Comparison of ENCODE assay signal across 1 cellular context in genomic region chr19:17488593-17489391, GRCh38.
TF ChIP-seq lines count a peak whose summit lies in the region.

No MANE protein-coding gene starts in this region.

TF ChIP-seq in HepG2, 621 proteins besides CTCF, POLR2A, EP300 and RAD21 (continued from another document and continues in another):
- TF ChIP-seq, protein P1, sequence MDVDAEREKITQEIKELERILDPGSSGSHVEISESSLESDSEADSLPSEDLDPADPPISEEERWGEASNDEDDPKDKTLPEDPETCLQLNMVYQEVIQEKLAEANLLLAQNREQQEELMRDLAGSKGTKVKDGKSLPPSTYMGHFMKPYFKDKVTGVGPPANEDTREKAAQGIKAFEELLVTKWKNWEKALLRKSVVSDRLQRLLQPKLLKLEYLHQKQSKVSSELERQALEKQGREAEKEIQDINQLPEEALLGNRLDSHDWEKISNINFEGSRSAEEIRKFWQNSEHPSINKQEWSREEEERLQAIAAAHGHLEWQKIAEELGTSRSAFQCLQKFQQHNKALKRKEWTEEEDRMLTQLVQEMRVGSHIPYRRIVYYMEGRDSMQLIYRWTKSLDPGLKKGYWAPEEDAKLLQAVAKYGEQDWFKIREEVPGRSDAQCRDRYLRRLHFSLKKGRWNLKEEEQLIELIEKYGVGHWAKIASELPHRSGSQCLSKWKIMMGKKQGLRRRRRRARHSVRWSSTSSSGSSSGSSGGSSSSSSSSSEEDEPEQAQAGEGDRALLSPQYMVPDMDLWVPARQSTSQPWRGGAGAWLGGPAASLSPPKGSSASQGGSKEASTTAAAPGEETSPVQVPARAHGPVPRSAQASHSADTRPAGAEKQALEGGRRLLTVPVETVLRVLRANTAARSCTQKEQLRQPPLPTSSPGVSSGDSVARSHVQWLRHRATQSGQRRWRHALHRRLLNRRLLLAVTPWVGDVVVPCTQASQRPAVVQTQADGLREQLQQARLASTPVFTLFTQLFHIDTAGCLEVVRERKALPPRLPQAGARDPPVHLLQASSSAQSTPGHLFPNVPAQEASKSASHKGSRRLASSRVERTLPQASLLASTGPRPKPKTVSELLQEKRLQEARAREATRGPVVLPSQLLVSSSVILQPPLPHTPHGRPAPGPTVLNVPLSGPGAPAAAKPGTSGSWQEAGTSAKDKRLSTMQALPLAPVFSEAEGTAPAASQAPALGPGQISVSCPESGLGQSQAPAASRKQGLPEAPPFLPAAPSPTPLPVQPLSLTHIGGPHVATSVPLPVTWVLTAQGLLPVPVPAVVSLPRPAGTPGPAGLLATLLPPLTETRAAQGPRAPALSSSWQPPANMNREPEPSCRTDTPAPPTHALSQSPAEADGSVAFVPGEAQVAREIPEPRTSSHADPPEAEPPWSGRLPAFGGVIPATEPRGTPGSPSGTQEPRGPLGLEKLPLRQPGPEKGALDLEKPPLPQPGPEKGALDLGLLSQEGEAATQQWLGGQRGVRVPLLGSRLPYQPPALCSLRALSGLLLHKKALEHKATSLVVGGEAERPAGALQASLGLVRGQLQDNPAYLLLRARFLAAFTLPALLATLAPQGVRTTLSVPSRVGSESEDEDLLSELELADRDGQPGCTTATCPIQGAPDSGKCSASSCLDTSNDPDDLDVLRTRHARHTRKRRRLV (CRISPR knock-in tag; IDR thresholded peaks at IDR 0.05): no peak
- 0 out of 2 replicates have a peak, but pooled peaks have one; percentile 16 for TF ChIP-seq ARNTL (CRISPR knock-in tag; IDR thresholded peaks at IDR 0.05)
- TF ChIP-seq AFF4 (CRISPR knock-in tag; IDR thresholded peaks at IDR 0.05): no peak
- TF ChIP-seq MAZ (IDR thresholded peaks at IDR 0.05; ENCODE audit: borderline replicate concordance, low read depth, low read length): peak; percentile 51; the same call in 1 of the 2 replicates
- TF ChIP-seq MAZ (CRISPR knock-in tag; IDR thresholded peaks at IDR 0.05; ENCODE audit: low read depth): no peak
- TF ChIP-seq, protein P2, sequence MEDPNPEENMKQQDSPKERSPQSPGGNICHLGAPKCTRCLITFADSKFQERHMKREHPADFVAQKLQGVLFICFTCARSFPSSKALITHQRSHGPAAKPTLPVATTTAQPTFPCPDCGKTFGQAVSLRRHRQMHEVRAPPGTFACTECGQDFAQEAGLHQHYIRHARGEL (CRISPR knock-in tag; IDR thresholded peaks at IDR 0.05): no peak
- no peak for TF ChIP-seq ZNF432 (CRISPR knock-in tag; IDR thresholded peaks at IDR 0.05; ENCODE audit: borderline replicate concordance)
- peak; percentile 75; the same call in 1 of the 2 replicates for TF ChIP-seq ZNF709 (CRISPR knock-in tag; IDR thresholded peaks at IDR 0.05)
- TF ChIP-seq, protein P3, sequence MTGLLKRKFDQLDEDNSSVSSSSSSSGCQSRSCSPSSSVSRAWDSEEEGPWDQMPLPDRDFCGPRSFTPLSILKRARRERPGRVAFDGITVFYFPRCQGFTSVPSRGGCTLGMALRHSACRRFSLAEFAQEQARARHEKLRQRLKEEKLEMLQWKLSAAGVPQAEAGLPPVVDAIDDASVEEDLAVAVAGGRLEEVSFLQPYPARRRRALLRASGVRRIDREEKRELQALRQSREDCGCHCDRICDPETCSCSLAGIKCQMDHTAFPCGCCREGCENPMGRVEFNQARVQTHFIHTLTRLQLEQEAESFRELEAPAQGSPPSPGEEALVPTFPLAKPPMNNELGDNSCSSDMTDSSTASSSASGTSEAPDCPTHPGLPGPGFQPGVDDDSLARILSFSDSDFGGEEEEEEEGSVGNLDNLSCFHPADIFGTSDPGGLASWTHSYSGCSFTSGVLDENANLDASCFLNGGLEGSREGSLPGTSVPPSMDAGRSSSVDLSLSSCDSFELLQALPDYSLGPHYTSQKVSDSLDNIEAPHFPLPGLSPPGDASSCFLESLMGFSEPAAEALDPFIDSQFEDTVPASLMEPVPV (CRISPR knock-in tag; IDR thresholded peaks at IDR 0.05): peak; percentile 59; the same call in 1 of the 2 replicates
- no peak for TF ChIP-seq E2F2 (CRISPR knock-in tag; IDR thresholded peaks at IDR 0.05; ENCODE audit: borderline replicate concordance)
- TF ChIP-seq ZNF230 (CRISPR knock-in tag; IDR thresholded peaks at IDR 0.05): 0 out of 2 replicates have a peak, but pooled peaks have one; percentile 44
- TF ChIP-seq, protein P4, sequence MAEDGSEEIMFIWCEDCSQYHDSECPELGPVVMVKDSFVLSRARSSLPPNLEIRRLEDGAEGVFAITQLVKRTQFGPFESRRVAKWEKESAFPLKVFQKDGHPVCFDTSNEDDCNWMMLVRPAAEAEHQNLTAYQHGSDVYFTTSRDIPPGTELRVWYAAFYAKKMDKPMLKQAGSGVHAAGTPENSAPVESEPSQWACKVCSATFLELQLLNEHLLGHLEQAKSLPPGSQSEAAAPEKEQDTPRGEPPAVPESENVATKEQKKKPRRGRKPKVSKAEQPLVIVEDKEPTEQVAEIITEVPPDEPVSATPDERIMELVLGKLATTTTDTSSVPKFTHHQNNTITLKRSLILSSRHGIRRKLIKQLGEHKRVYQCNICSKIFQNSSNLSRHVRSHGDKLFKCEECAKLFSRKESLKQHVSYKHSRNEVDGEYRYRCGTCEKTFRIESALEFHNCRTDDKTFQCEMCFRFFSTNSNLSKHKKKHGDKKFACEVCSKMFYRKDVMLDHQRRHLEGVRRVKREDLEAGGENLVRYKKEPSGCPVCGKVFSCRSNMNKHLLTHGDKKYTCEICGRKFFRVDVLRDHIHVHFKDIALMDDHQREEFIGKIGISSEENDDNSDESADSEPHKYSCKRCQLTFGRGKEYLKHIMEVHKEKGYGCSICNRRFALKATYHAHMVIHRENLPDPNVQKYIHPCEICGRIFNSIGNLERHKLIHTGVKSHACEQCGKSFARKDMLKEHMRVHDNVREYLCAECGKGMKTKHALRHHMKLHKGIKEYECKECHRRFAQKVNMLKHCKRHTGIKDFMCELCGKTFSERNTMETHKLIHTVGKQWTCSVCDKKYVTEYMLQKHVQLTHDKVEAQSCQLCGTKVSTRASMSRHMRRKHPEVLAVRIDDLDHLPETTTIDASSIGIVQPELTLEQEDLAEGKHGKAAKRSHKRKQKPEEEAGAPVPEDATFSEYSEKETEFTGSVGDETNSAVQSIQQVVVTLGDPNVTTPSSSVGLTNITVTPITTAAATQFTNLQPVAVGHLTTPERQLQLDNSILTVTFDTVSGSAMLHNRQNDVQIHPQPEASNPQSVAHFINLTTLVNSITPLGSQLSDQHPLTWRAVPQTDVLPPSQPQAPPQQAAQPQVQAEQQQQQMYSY (CRISPR knock-in tag; IDR thresholded peaks at IDR 0.05): no peak
- TF ChIP-seq PATZ1 (CRISPR knock-in tag; IDR thresholded peaks at IDR 0.05): peak; percentile 64; the same call in 1 of the 2 replicates
- TF ChIP-seq ZNF367 (CRISPR knock-in tag; IDR thresholded peaks at IDR 0.05; ENCODE audit: borderline replicate concordance): no peak
- no peak for TF ChIP-seq ZNF761 (CRISPR knock-in tag; conservative IDR thresholded peaks at IDR 0.05)
- TF ChIP-seq, protein P5, sequence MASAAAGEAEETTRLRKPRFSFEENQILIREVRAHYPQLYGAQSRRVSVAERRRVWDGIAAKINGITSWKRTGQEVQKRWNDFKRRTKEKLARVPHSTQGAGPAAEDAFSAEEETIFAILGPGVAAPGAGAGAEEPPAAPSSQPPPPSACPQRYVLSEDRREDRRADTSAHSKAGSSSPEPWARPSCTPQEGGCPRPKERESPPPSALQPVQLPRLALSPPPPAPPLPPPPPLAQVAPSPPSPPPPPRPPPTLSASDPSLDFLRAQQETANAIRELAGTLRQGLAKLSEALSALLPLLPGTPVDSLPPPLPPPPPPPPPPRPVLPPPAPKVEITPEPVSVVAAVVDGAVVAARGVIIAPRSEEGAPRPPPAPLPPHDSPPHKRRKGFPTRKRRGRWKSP (CRISPR knock-in tag; IDR thresholded peaks at IDR 0.05): no peak
- 0 out of 2 replicates have a peak, but pooled peaks have one; percentile 7 for TF ChIP-seq PAXIP1 (CRISPR knock-in tag; conservative IDR thresholded peaks at IDR 0.05)
- TF ChIP-seq ATF7-NPFF (CRISPR knock-in tag; IDR thresholded peaks at IDR 0.05; ENCODE audit: low read depth): no peak; the same call in 1 of the 2 replicates
- no peak for TF ChIP-seq GTF3A (CRISPR knock-in tag; conservative IDR thresholded peaks at IDR 0.05)
- no peak for TF ChIP-seq ZNF558 (CRISPR knock-in tag; IDR thresholded peaks at IDR 0.05; ENCODE audit: borderline replicate concordance)
- TF ChIP-seq, protein P6, sequence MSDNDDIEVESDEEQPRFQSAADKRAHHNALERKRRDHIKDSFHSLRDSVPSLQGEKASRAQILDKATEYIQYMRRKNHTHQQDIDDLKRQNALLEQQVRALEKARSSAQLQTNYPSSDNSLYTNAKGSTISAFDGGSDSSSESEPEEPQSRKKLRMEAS (IDR thresholded peaks at IDR 0.05): peak; percentile 81
- TF ChIP-seq ZNF225 (CRISPR knock-in tag; IDR thresholded peaks at IDR 0.05): no peak
- TF ChIP-seq NONO (IDR thresholded peaks at IDR 0.05): no peak
- TF ChIP-seq NONO (CRISPR knock-in tag; conservative IDR thresholded peaks at IDR 0.05): 0 out of 2 replicates have a peak, but pooled peaks have one; percentile 25
- no peak for TF ChIP-seq GATAD2A (CRISPR knock-in tag; IDR thresholded peaks at IDR 0.05)
- 0 out of 2 replicates have a peak, but pooled peaks have one; percentile 76 for TF ChIP-seq MEIS1 (CRISPR knock-in tag; IDR thresholded peaks at IDR 0.05; ENCODE audit: borderline replicate concordance)
